Comparison of ENCODE assay signal across 25 cellular contexts in genomic region chr5:138391859-138392386, GRCh38. TPM values are rescaled to one million over a fixed set of nuclear protein-coding genes. Genes with fewer than 3 reads are reported as not detected.
DNase-seq lines count a peak whose midpoint lies in the region; TF ChIP-seq lines count a peak whose summit lies in the region.
"Had no signal": no experiment of that assay in that cellular context is flagged by ENCODE, and none has a peak within 500 bp of the region (broad histone marks: within the 10 kb centered on the region; RNA-seq: fewer than 3 reads in every experiment).

No MANE protein-coding gene starts in this region.

- peak overlapping the region; percentile 51 for H3K4me3 ChIP-seq in left ventricle myocardium inferior
- no peak overlapping the region for H3K4me3 ChIP-seq in colonic mucosa
- H3K4me3 ChIP-seq: HAP-1, mucosa of descending colon, ovary, SK-N-MC had no signal

- intact Hi-C loops in left ventricle myocardium inferior (cut with micrococcal nuclease) = no loop called here
- intact Hi-C loops in activated T-helper 1 cell treated with anti-CD3 and anti-CD28 coated beads, Interleukin-12 subunit alpha, Interleukin-12 subunit beta, Interleukin-2, Interleukin-4 antibody, amounts not matched to agents 30 ng/mL and 10 ng/mL and 1 ng/mL, durations not matched to agents 14 hours and 24 hours and 36 hours (cut with micrococcal nuclease) = no loop called here
- intact Hi-C loops in colonic mucosa (cut with DNase I) = no loop called here

- H3K27ac ChIP-seq in left ventricle myocardium inferior (replicated peaks) (peak overlapping the region; percentile 88), colonic mucosa (no peak overlapping the region)
- H3K27ac ChIP-seq: ovary, SK-N-MC had no signal

- no peaks in the 10 kb centered on the region for H3K4me1 Mint-ChIP-seq in activated T-helper 1 cell treated with anti-CD3 and anti-CD28 coated beads, Interleukin-12 subunit alpha, Interleukin-12 subunit beta, Interleukin-2, Interleukin-4 antibody, amounts not matched to agents 30 ng/mL and 10 ng/mL and 1 ng/mL, durations not matched to agents 14 hours and 24 hours and 36 hours (ENCODE audit: low read depth)
- H3K4me1 Mint-ChIP-seq: CD14-positive monocyte; stimulated activated effector memory CD8-positive, alpha-beta T cell treated with anti-CD3 and anti-CD28 coated beads, Interleukin-12 subunit alpha, Interleukin-12 subunit beta, amount 100 ng/mL, for 72 hours had no signal

- no peaks in the 10 kb centered on the region for H3K9me3 ChIP-seq in left ventricle myocardium inferior (replicated peaks)
- no peaks in the 10 kb centered on the region for H3K9me3 ChIP-seq in colonic mucosa
- H3K9me3 ChIP-seq: HAP-1, mucosa of descending colon, ovary had no signal

- no peaks in the 10 kb centered on the region for H3K27me3 ChIP-seq in left ventricle myocardium inferior (ENCODE audit: low read depth)
- H3K27me3 ChIP-seq in colonic mucosa = no peaks in the 10 kb centered on the region
- H3K27me3 ChIP-seq: ovary had no signal

- H3K4me1 ChIP-seq in left ventricle myocardium inferior = peaks cover 32% of the 10 kb centered on the region
- H3K4me1 ChIP-seq in colonic mucosa = no peaks in the 10 kb centered on the region
- H3K4me1 ChIP-seq: HAP-1 had no signal

- H3K27me3 Mint-ChIP-seq in activated T-helper 1 cell treated with anti-CD3 and anti-CD28 coated beads, Interleukin-12 subunit alpha, Interleukin-12 subunit beta, Interleukin-2, Interleukin-4 antibody, amounts not matched to agents 30 ng/mL and 10 ng/mL and 1 ng/mL, durations not matched to agents 14 hours and 24 hours and 36 hours (ENCODE audit: insufficient read depth) = no peaks in the 10 kb centered on the region

- peaks cover 77% of the 10 kb centered on the region for H3K36me3 ChIP-seq in left ventricle myocardium inferior
- peaks cover 22% of the 10 kb centered on the region for H3K36me3 ChIP-seq in colonic mucosa
- H3K36me3 ChIP-seq: ovary had no signal

- no peak overlapping the region for H3K9ac ChIP-seq in colonic mucosa (ENCODE audit: low read depth in 2 of 2, low read length in 2 of 2)

- H3K4me3 Mint-ChIP-seq in activated T-helper 1 cell treated with anti-CD3 and anti-CD28 coated beads, Interleukin-12 subunit alpha, Interleukin-12 subunit beta, Interleukin-2, Interleukin-4 antibody, amounts not matched to agents 30 ng/mL and 10 ng/mL and 1 ng/mL, durations not matched to agents 14 hours and 24 hours and 36 hours = no peak overlapping the region
- H3K4me3 Mint-ChIP-seq: CD14-positive monocyte; stimulated activated effector memory CD8-positive, alpha-beta T cell treated with anti-CD3 and anti-CD28 coated beads, Interleukin-12 subunit alpha, Interleukin-12 subunit beta, amount 100 ng/mL, for 72 hours had no signal

- TF ChIP-seq CTCF in left ventricle myocardium inferior (IDR thresholded peaks at IDR 0.05; ENCODE audit: borderline replicate concordance) = no peak
- no peak for TF ChIP-seq CTCF in colonic mucosa (IDR thresholded peaks at IDR 0.05)

- no peaks in the 10 kb centered on the region for H3K9me3 Mint-ChIP-seq in activated T-helper 1 cell treated with anti-CD3 and anti-CD28 coated beads, Interleukin-12 subunit alpha, Interleukin-12 subunit beta, Interleukin-2, Interleukin-4 antibody, amounts not matched to agents 30 ng/mL and 10 ng/mL and 1 ng/mL, durations not matched to agents 14 hours and 24 hours and 36 hours
- H3K9me3 Mint-ChIP-seq: CD14-positive monocyte; stimulated activated effector memory CD8-positive, alpha-beta T cell treated with anti-CD3 and anti-CD28 coated beads, Interleukin-12 subunit alpha, Interleukin-12 subunit beta, amount 100 ng/mL, for 72 hours had no signal

- H3K36me3 Mint-ChIP-seq in activated T-helper 1 cell treated with anti-CD3 and anti-CD28 coated beads, Interleukin-12 subunit alpha, Interleukin-12 subunit beta, Interleukin-2, Interleukin-4 antibody, amounts not matched to agents 30 ng/mL and 10 ng/mL and 1 ng/mL, durations not matched to agents 14 hours and 24 hours and 36 hours (ENCODE audit: low read depth) = peaks cover 32% of the 10 kb centered on the region

- peak; percentile 86 for DNase-seq in Ammon's horn (ENCODE audit: low spot score)
- peak; percentile 19 for DNase-seq in cerebellar cortex (ENCODE audit: low spot score)
- peak; percentile 56 for DNase-seq in left ventricle myocardium inferior
- DNase-seq in occipital lobe (lab: John Stamatoyannopoulos, UW) = peak; percentile 44
- no peak for DNase-seq in NCI-H2196 (lab: John Stamatoyannopoulos, UW; ENCODE audit: unreplicated experiment)
- DNase-seq in NCI-H748 (lab: John Stamatoyannopoulos, UW; ENCODE audit: unreplicated experiment) = no peak
- DNase-seq in activated T-helper 1 cell treated with anti-CD3 and anti-CD28 coated beads, Interleukin-12 subunit alpha, Interleukin-12 subunit beta, Interleukin-2, Interleukin-4 antibody, amounts not matched to agents 30 ng/mL and 10 ng/mL and 1 ng/mL, durations not matched to agents 14 hours and 24 hours and 36 hours (ENCODE audit: low spot score) = no peak
- no peak for DNase-seq in colonic mucosa
- DNase-seq: activated gamma-delta T cell treated with Interleukin-2 at 50 U/mL for 16 hours, aorta, DND-41, KG1, kidney, mucosa of descending colon, NCI-H1092, NCI-H2081 treated with DMSO at 0.1 percent for 48 hours, NCI-H69, ovary, PC-3, T-helper 9 cell, trophoblast cell had no signal

- no peak overlapping the region for H3K27ac Mint-ChIP-seq in activated T-helper 1 cell treated with anti-CD3 and anti-CD28 coated beads, Interleukin-12 subunit alpha, Interleukin-12 subunit beta, Interleukin-2, Interleukin-4 antibody, amounts not matched to agents 30 ng/mL and 10 ng/mL and 1 ng/mL, durations not matched to agents 14 hours and 24 hours and 36 hours
- H3K27ac Mint-ChIP-seq: stimulated activated effector memory CD8-positive, alpha-beta T cell treated with anti-CD3 and anti-CD28 coated beads, Interleukin-12 subunit alpha, Interleukin-12 subunit beta, amount 100 ng/mL, for 72 hours had no signal

RNA-seq across cellular contexts. Expression of gene KDM3B, which starts 39.4 kb away (rescaled TPM):
- total RNA-seq in left ventricle myocardium inferior (40.7 TPM), occipital lobe (84.1 TPM), colonic mucosa (10 to 100 TPM; 62.3 to 77.5 TPM)
- total RNA-seq in activated T-helper 1 cell treated with anti-CD3 and anti-CD28 coated beads, Interleukin-12 subunit alpha, Interleukin-12 subunit beta, Interleukin-2, Interleukin-4 antibody, amounts not matched to agents 30 ng/mL and 10 ng/mL and 1 ng/mL, durations not matched to agents 14 hours and 24 hours and 36 hours = 55.0 and 59.3 TPM in 2 replicates

RNA-seq across cellular contexts. Expression of gene REEP2, which starts 46.9 kb away (rescaled TPM):
- total RNA-seq in left ventricle myocardium inferior (6.6 TPM), occipital lobe (71.0 TPM), colonic mucosa (1 to 10 TPM in 1 of 2 donors, under 1 TPM in 1; 0.42 to 3.2 TPM)
- 5.1 and 5.4 TPM in 2 replicates for total RNA-seq in activated T-helper 1 cell treated with anti-CD3 and anti-CD28 coated beads, Interleukin-12 subunit alpha, Interleukin-12 subunit beta, Interleukin-2, Interleukin-4 antibody, amounts not matched to agents 30 ng/mL and 10 ng/mL and 1 ng/mL, durations not matched to agents 14 hours and 24 hours and 36 hours

RNA-seq across cellular contexts. Expression of gene FAM53C, which starts 53.9 kb away (rescaled TPM):
- total RNA-seq in left ventricle myocardium inferior (26.7 TPM), occipital lobe (26.4 TPM), colonic mucosa (10 to 100 TPM; 14.8 to 18.6 TPM)
- total RNA-seq in activated T-helper 1 cell treated with anti-CD3 and anti-CD28 coated beads, Interleukin-12 subunit alpha, Interleukin-12 subunit beta, Interleukin-2, Interleukin-4 antibody, amounts not matched to agents 30 ng/mL and 10 ng/mL and 1 ng/mL, durations not matched to agents 14 hours and 24 hours and 36 hours = 27.0 and 29.2 TPM in 2 replicates

Comparison
In these comparisons a context has a peak if more than half of its experiments do, and no peak if none do; other contexts are left out.
1. DNase-seq: peak in Ammon's horn (single experiment), cerebellar cortex (single experiment), left ventricle myocardium inferior (single experiment) and occipital lobe (single experiment); none in NCI-H2196 (single experiment), NCI-H748 (single experiment), activated T-helper 1 cell treated with anti-CD3 and anti-CD28 coated beads, Interleukin-12 subunit alpha, Interleukin-12 subunit beta, Interleukin-2, Interleukin-4 antibody, amounts not matched to agents 30 ng/mL and 10 ng/mL and 1 ng/mL, durations not matched to agents 14 hours and 24 hours and 36 hours (single experiment) and colonic mucosa (single experiment).